1 cellular context compared by ENCODE assay signal in genomic region chr12:120283318-120283717, GRCh38.
TF ChIP-seq lines count a peak whose summit lies in the region.

No MANE protein-coding gene starts in this region.

TF ChIP-seq in WTC11, 78 proteins besides CTCF, POLR2A, EP300 and RAD21 (continued from another document):
- TF ChIP-seq AFF4 (CRISPR knock-in tag; IDR thresholded peaks at IDR 0.05; ENCODE audit: borderline replicate concordance) (no peak), ATF3 (CRISPR knock-in tag; conservative IDR thresholded peaks at IDR 0.05) (no peak), NFE2L1 (CRISPR knock-in tag; IDR thresholded peaks at IDR 0.05) (no peak), TEAD1 (CRISPR knock-in tag; IDR thresholded peaks at IDR 0.05) (no peak), NR2C2 (CRISPR knock-in tag; IDR thresholded peaks at IDR 0.05) (no peak), TEAD4 (CRISPR knock-in tag; IDR thresholded peaks at IDR 0.05) (no peak), ZNF263 (CRISPR knock-in tag; IDR thresholded peaks at IDR 0.05; ENCODE audit: low read depth) (no peak), ZNF396 (CRISPR knock-in tag; IDR thresholded peaks at IDR 0.05; ENCODE audit: borderline replicate concordance) (no peak), ZNF416 (CRISPR knock-in tag; IDR thresholded peaks at IDR 0.05) (no peak), JUN (CRISPR knock-in tag; IDR thresholded peaks at IDR 0.05) (no peak), TCF7 (CRISPR knock-in tag; IDR thresholded peaks at IDR 0.05; ENCODE audit: low read depth) (no peak), ZNF423 (CRISPR knock-in tag; IDR thresholded peaks at IDR 0.05) (no peak), SMAD3 (CRISPR knock-in tag; IDR thresholded peaks at IDR 0.05; ENCODE audit: borderline replicate concordance) (no peak), ESRRA (CRISPR knock-in tag; IDR thresholded peaks at IDR 0.05; ENCODE audit: borderline replicate concordance) (no peak), FOXK1 (CRISPR knock-in tag; IDR thresholded peaks at IDR 0.05) (no peak), SOX15 (CRISPR knock-in tag; IDR thresholded peaks at IDR 0.05) (no peak)
